1 cellular context compared by ENCODE assay signal in genomic region chr1:148388260-148389026, GRCh38.
TF ChIP-seq lines count a peak whose summit lies in the region.

No MANE protein-coding gene starts in this region.

TF ChIP-seq in K562, 482 proteins besides CTCF, POLR2A, EP300 and RAD21 (continued from another document and continues in another):
- TF ChIP-seq ZNF449 (CRISPR knock-in tag; IDR thresholded peaks at IDR 0.05), result no peak
- TF ChIP-seq ZNF407 (IDR thresholded peaks at IDR 0.05; ENCODE audit: low read depth), result no peak
- peak; percentile 79 for TF ChIP-seq NFIC (IDR thresholded peaks at IDR 0.05)
- no peak for TF ChIP-seq COPS2 (conservative IDR thresholded peaks at IDR 0.05)
- peak; percentile 97 for TF ChIP-seq ERF (CRISPR knock-in tag; IDR thresholded peaks at IDR 0.05)
- TF ChIP-seq MAFF (IDR thresholded peaks at IDR 0.05; ENCODE audit: low read length), result no peak
- TF ChIP-seq NCOA4 (IDR thresholded peaks at IDR 0.05; ENCODE audit: partially characterized antibody), result peak; percentile 74
- peak; percentile 25; the same call in 1 of the 2 replicates for TF ChIP-seq ZNF263 (CRISPR knock-in tag; IDR thresholded peaks at IDR 0.05; ENCODE audit: borderline replicate concordance)
- TF ChIP-seq HMGN3 (IDR thresholded peaks at IDR 0.05; ENCODE audit: borderline replicate concordance, extremely low read depth, insufficient read length, low read depth, low read length), result no peak
- TF ChIP-seq MAFG (tag; conservative IDR thresholded peaks at IDR 0.05), result no peak
- no peak for TF ChIP-seq ZBTB5 (IDR thresholded peaks at IDR 0.05)
- TF ChIP-seq PRPF4 (IDR thresholded peaks at IDR 0.05; ENCODE audit: insufficient read depth, low read depth, low read length, poor library complexity, severe bottlenecking), result peak; percentile 45
- TF ChIP-seq HBP1 (CRISPR knock-in tag; IDR thresholded peaks at IDR 0.05), result peak; percentile 99
- TF ChIP-seq GATA2 (CRISPR knock-in tag; IDR thresholded peaks at IDR 0.05), result peak; percentile 29; the same call in 1 of the 2 replicates
- TF ChIP-seq CBFA2T3 (IDR thresholded peaks at IDR 0.05), result peak; percentile 81
- no peak for TF ChIP-seq BMI1 (IDR thresholded peaks at IDR 0.05; ENCODE audit: low read length)
- TF ChIP-seq ZSCAN32 (CRISPR knock-in tag; IDR thresholded peaks at IDR 0.05), result peak; percentile 48; the same call in 1 of the 2 replicates
- TF ChIP-seq GABPB2 (CRISPR knock-in tag; conservative IDR thresholded peaks at IDR 0.05), result peak; percentile 79
- no peak for TF ChIP-seq PREB (CRISPR knock-in tag; IDR thresholded peaks at IDR 0.05)
- no peak; the same call in 1 of the 2 replicates for TF ChIP-seq ZKSCAN1 (IDR thresholded peaks at IDR 0.05; ENCODE audit: low read depth, low read length)
- no peak for TF ChIP-seq XRCC5 (IDR thresholded peaks at IDR 0.05; ENCODE audit: low read depth, low read length)
- no peak for TF ChIP-seq ZNF76 (CRISPR knock-in tag; IDR thresholded peaks at IDR 0.05; ENCODE audit: borderline replicate concordance)
- TF ChIP-seq ZNF644 (tag; IDR thresholded peaks at IDR 0.05; ENCODE audit: low read depth), result no peak
- TF ChIP-seq GABPA (tag; conservative IDR thresholded peaks at IDR 0.05; ENCODE audit: low read depth), result peak; percentile 93
- no peak for TF ChIP-seq ZNF239 (CRISPR knock-in tag; IDR thresholded peaks at IDR 0.05)
- no peak for TF ChIP-seq ZNF398 (CRISPR knock-in tag; IDR thresholded peaks at IDR 0.05)
- TF ChIP-seq BHLHE40 (IDR thresholded peaks at IDR 0.05; ENCODE audit: low read length), result peak; percentile 56; the same call in 1 of the 2 replicates
- TF ChIP-seq TFAM (CRISPR knock-in tag; conservative IDR thresholded peaks at IDR 0.05), result no peak
- peak; percentile 93 for TF ChIP-seq GTF2B (IDR thresholded peaks at IDR 0.05; ENCODE audit: extremely low read depth, insufficient read length)
- no peak for TF ChIP-seq SLC30A9 (CRISPR knock-in tag; IDR thresholded peaks at IDR 0.05)
- no peak for TF ChIP-seq ZNF143 (CRISPR knock-in tag; IDR thresholded peaks at IDR 0.05)
- TF ChIP-seq POLR2G (IDR thresholded peaks at IDR 0.05; ENCODE audit: low read depth, low read length), result peak; percentile 94
- peak; percentile 97 for TF ChIP-seq MTA3 (IDR thresholded peaks at IDR 0.05; ENCODE audit: borderline replicate concordance)
- TF ChIP-seq CREB5 (CRISPR knock-in tag; IDR thresholded peaks at IDR 0.05), result no peak
- no peak for TF ChIP-seq ZBTB34 (CRISPR knock-in tag; IDR thresholded peaks at IDR 0.05)
- TF ChIP-seq CLOCK (CRISPR knock-in tag; IDR thresholded peaks at IDR 0.05; ENCODE audit: borderline replicate concordance), result no peak
- peak; percentile 75 for TF ChIP-seq HDAC3 (IDR thresholded peaks at IDR 0.05; ENCODE audit: borderline replicate concordance, partially characterized antibody)
